ENCODE assay signal across 18 cellular contexts in genomic region chr10:118944959-118945622, GRCh38.
"Had no signal": no experiment of that assay in that cellular context is flagged by ENCODE, and none has a peak within 500 bp of the region (broad histone marks: within the 10 kb centered on the region; RNA-seq: fewer than 3 reads in every experiment).

No MANE protein-coding gene starts in this region.

- H3K4me3 ChIP-seq: ascending aorta, breast epithelium, heart left ventricle, pancreas, psoas muscle, right atrium auricular region, tibial artery had no signal

- H3K27me3 ChIP-seq: ascending aorta, breast epithelium, heart left ventricle, neutrophil, pancreas, right atrium auricular region, tibial artery had no signal

- H3K4me1 ChIP-seq: ascending aorta, breast epithelium, pancreas, tibial artery had no signal

- H3K27ac ChIP-seq: ascending aorta, breast epithelium, heart left ventricle, neutrophil, pancreas, psoas muscle, right atrium auricular region, tibial artery had no signal

- H3K9me3 ChIP-seq: ascending aorta, breast epithelium, heart left ventricle, neutrophil, pancreas, psoas muscle, right atrium auricular region, tibial artery had no signal

- DNase-seq: activated CD4-positive, alpha-beta memory T cell treated with anti-CD3 and anti-CD28 coated beads, Interleukin-2, amount 10 ng/mL, durations not matched to agents 7 days and 5 days; activated CD4-positive, alpha-beta T cell treated with anti-CD3 and anti-CD28 coated beads, Interleukin-2, amount 10 ng/mL, durations not matched to agents 24 days and 14 days; effector memory CD4-positive, alpha-beta T cell; heart left ventricle; immature natural killer cell; left ventricle myocardium superior; pancreas; psoas muscle; stimulated activated CD4-positive, alpha-beta T cell treated with anti-CD3 and anti-CD28 coated beads, Interleukin-1b, Interleukin-23, amount 100 ng/mL, for 48 hours; stimulated activated naive CD8-positive, alpha-beta T cell treated with anti-CD3 and anti-CD28 coated beads, Interleukin-15, amount 100 ng/mL, for 72 hours; T-helper 2 cell; tibial artery had no signal

- H3K36me3 ChIP-seq: ascending aorta, breast epithelium, heart left ventricle, neutrophil, pancreas, right atrium auricular region, tibial artery had no signal

- ATAC-seq: activated CD4-positive, CD25-positive, alpha-beta regulatory T cell treated with anti-CD3 and anti-CD28 coated beads, Interleukin-2, amount 50 U/mL, for 24 hours; activated naive CD4-positive, alpha-beta T cell treated with anti-CD3 and anti-CD28 coated beads, Interleukin-2, amount 50 U/mL, for 72 hours; heart left ventricle; left ventricle myocardium superior; psoas muscle; stimulated activated naive CD8-positive, alpha-beta T cell treated with anti-CD3 and anti-CD28 coated beads, Interleukin-15, amount 100 ng/mL, for 72 hours had no signal
